ENCODE assay signal across 11 cellular contexts in genomic region chr1:230581446-230582079, GRCh38.
DNase-seq lines count a peak whose midpoint lies in the region; ATAC-seq and TF ChIP-seq lines count a peak whose summit lies in the region.
"Had no signal": no experiment of that assay in that cellular context is flagged by ENCODE, and none has a peak within 500 bp of the region (broad histone marks: within the 10 kb centered on the region; RNA-seq: fewer than 3 reads in every experiment).

No MANE protein-coding gene starts in this region.

- CTCF ChIA-PET in A673 (lab: Charles Lee), result interaction anchor here (0.5 kb wide), 1 partner anchor 172 kb away, joined by 3 read pairs; no protein-coding TSS in a partner anchor
- CTCF ChIA-PET in WTC11 (lab: Charles Lee), result interaction anchor here (0.5 to 2.3 kb wide), 34 partner anchors 9 to 304 kb away, joined by 3 to 22 read pairs (median 4); partner anchors contain the start of genes COG2 and PGBD5

- H3K4me1 ChIP-seq in A673 (ENCODE audit: insufficient read depth, low read length, poor library complexity, severe bottlenecking) (no peaks in the 10 kb centered on the region), thyroid gland (no peaks in the 10 kb centered on the region)

- H3K36me3 Mint-ChIP-seq in WTC11, result peaks cover 8% of the 10 kb centered on the region; the same call in 1 of the 2 replicates
- H3K36me3 Mint-ChIP-seq: CD4-positive, alpha-beta memory T cell had no signal

- peaks cover 27% of the 10 kb centered on the region for H3K4me1 Mint-ChIP-seq in WTC11
- H3K4me1 Mint-ChIP-seq: CD4-positive, alpha-beta memory T cell had no signal

- TF ChIP-seq POLR2A in thyroid gland (IDR thresholded peaks at IDR 0.05), result no peak

- no peaks in the 10 kb centered on the region for H3K9me3 ChIP-seq in A673 (ENCODE audit: low read depth, low read length, poor library complexity, severe bottlenecking)
- no peaks in the 10 kb centered on the region for H3K9me3 ChIP-seq in thyroid gland

- H3K27ac ChIP-seq in A673 (ENCODE audit: low read depth, low read length, poor library complexity, severe bottlenecking) (no peak overlapping the region), thyroid gland (no peak overlapping the region)

- H3K36me3 ChIP-seq in A673 (ENCODE audit: insufficient read depth, low read length, poor library complexity, severe bottlenecking), result no peaks in the 10 kb centered on the region
- H3K36me3 ChIP-seq in thyroid gland, result no peaks in the 10 kb centered on the region

- ATAC-seq in WTC11 (peak; percentile 88), GM21423 (IDR thresholded peaks at IDR 0.05; ENCODE audit: unreplicated experiment) (no peak), HG02798 (IDR thresholded peaks at IDR 0.05; ENCODE audit: poor library complexity, unreplicated experiment) (no peak)

- H3K27me3 ChIP-seq in A673 (replicated peaks; ENCODE audit: insufficient read depth, low read depth, low read length, poor library complexity) (peaks cover 8% of the 10 kb centered on the region), thyroid gland (no peaks in the 10 kb centered on the region)

- H3K4me3 ChIP-seq in A673 (ENCODE audit: low read depth, low read length, poor library complexity, severe bottlenecking) (no peak overlapping the region), thyroid gland (replicated peaks in 1 of 3) (no peak overlapping the region)

- no peak overlapping the region for H3K27ac Mint-ChIP-seq in WTC11
- H3K27ac Mint-ChIP-seq: CD4-positive, alpha-beta memory T cell had no signal

- intact Hi-C loops in A673 (cut with micrococcal nuclease; ENCODE audit: unreplicated experiment), result loop anchor here (5.0 kb wide), 1 partner anchor 1324 kb away; no protein-coding TSS in a partner anchor
- intact Hi-C loops in thyroid gland (cut with DNase I), result no loop called here

- peaks cover 22% of the 10 kb centered on the region for H3K27me3 Mint-ChIP-seq in WTC11 (ENCODE audit: low read depth)

- 82 to 88% methylated on average over 17 to 18 of the region's 19 CpGs for WGBS in thyroid gland, 2 donors

- peaks cover 23% of the 10 kb centered on the region for H3K9me3 Mint-ChIP-seq in WTC11

- H3K4me3 Mint-ChIP-seq in WTC11, result peak overlapping the region; percentile 42
- H3K4me3 Mint-ChIP-seq: CD4-positive, alpha-beta memory T cell had no signal

- POLR2A ChIA-PET in A673 (lab: Charles Lee; ENCODE audit: low non-redundant PET), result interaction anchor here (0.6 to 0.8 kb wide), 2 partner anchors 18 to 251 kb away, joined by 3 to 4 read pairs; no protein-coding TSS in a partner anchor
- POLR2A ChIA-PET in WTC11 (lab: Charles Lee), result no interaction called here

- TF ChIP-seq CTCF in A673 (conservative IDR thresholded peaks at IDR 0.05; ENCODE audit: low read depth, low read length) (peak; percentile 33), GM12872 (IDR thresholded peaks at IDR 0.05; ENCODE audit: insufficient read depth, low read depth, low read length) (peak; percentile 48), WTC11 (IDR thresholded peaks at IDR 0.05) (no peak), thyroid gland (IDR thresholded peaks at IDR 0.05) (no peak)

- no TSS peak for BruUV-seq in A673 (replicated peaks; lab: Mats Ljungman, UMichigan)

- DNase-seq in A673 (ENCODE audit: low spot score) (peak; percentile 40), NCI-H146 (lab: John Stamatoyannopoulos, UW) (peak; percentile 75), WTC11 (ENCODE audit: low spot score) (peak; percentile 63), thyroid gland (no peak), SW480 (ENCODE audit: low spot score) (no peak)
- DNase-seq: CD4-positive, alpha-beta memory T cell; effector CD4-positive, alpha-beta T cell; NCI-H1105 treated with DMSO at 0.1 percent for 48 hours had no signal

TF ChIP-seq in WTC11, 78 proteins besides CTCF, POLR2A, EP300 and RAD21:
- TF ChIP-seq SP1 (CRISPR knock-in tag; conservative IDR thresholded peaks at IDR 0.05), result 0 out of 2 replicates have a peak, but pooled peaks have one; percentile 17
- peak; percentile 44; the same call in 1 of the 2 replicates for TF ChIP-seq ETV6 (CRISPR knock-in tag; IDR thresholded peaks at IDR 0.05)
- TF ChIP-seq EMX1 (CRISPR knock-in tag; IDR thresholded peaks at IDR 0.05), result no peak

Comparison
In these comparisons a context has a peak if more than half of its experiments do, and no peak if none do; other contexts are left out.
1. DNase-seq: peak in A673 (single experiment), NCI-H146 (single experiment) and WTC11 (single experiment); none in thyroid gland (0 of 2) and SW480 (single experiment).
2. CTCF ChIP-seq: peak in A673 (single experiment) and GM12872 (single experiment); none in WTC11 (single experiment) and thyroid gland (0 of 6).